8 cellular contexts compared by ENCODE assay signal in genomic region chr19:15466851-15467733, GRCh38. TPM values are rescaled to one million over a fixed set of nuclear protein-coding genes. Genes with fewer than 3 reads are reported as not detected.
DNase-seq lines count a peak whose midpoint lies in the region; ATAC-seq and TF ChIP-seq lines count a peak whose summit lies in the region.

No MANE protein-coding gene starts in this region.

- H3K4me2 ChIP-seq in SK-N-SH = peak overlapping the region; percentile 14

- H3K9me3 ChIP-seq in SK-N-SH = no peaks in the 10 kb centered on the region
- H3K9me3 ChIP-seq in body of pancreas = no peaks in the 10 kb centered on the region

- intact Hi-C loops in body of pancreas (cut with DNase I) = no loop called here

- ATAC-seq in GM18498 (IDR thresholded peaks at IDR 0.05; ENCODE audit: unreplicated experiment) = peak; percentile 70
- peak; percentile 61 for ATAC-seq in HG02759 (IDR thresholded peaks at IDR 0.05; ENCODE audit: unreplicated experiment)
- ATAC-seq in stimulated activated memory B cell treated with anti-CD40 and anti-IgM and Interleukin-4, amounts not matched to agents 10 μg/mL and 1 μg/mL and 100 μg/mL, for 72 hours = peak; percentile 62
- ATAC-seq in body of pancreas = no peak

- no peaks in the 10 kb centered on the region for H4K20me1 ChIP-seq in SK-N-SH (ENCODE audit: insufficient read depth)

- H3K79me2 ChIP-seq in SK-N-SH (ENCODE audit: insufficient read depth) = no peaks in the 10 kb centered on the region

- peaks cover 60% of the 10 kb centered on the region for H3K4me1 Mint-ChIP-seq in stimulated activated memory B cell treated with anti-CD40 and anti-IgM and Interleukin-4, amounts not matched to agents 10 μg/mL and 1 μg/mL and 100 μg/mL, for 72 hours

- H2AFZ ChIP-seq in SK-N-SH (ENCODE audit: low read depth) = no peak overlapping the region

- TF ChIP-seq POLR2A in body of pancreas (IDR thresholded peaks at IDR 0.05) = no peak

- in situ Hi-C loops in brain microvascular endothelial cell (cut with HindIII; ENCODE audit: low pct_ligation_motif_present, low sequenced_read_pairs) = no loop called here

- H3K9ac ChIP-seq in SK-N-SH = no peak overlapping the region

- H3K9me3 Mint-ChIP-seq in stimulated activated memory B cell treated with anti-CD40 and anti-IgM and Interleukin-4, amounts not matched to agents 10 μg/mL and 1 μg/mL and 100 μg/mL, for 72 hours = no peaks in the 10 kb centered on the region

- peaks cover 6% of the 10 kb centered on the region for H3K36me3 Mint-ChIP-seq in stimulated activated memory B cell treated with anti-CD40 and anti-IgM and Interleukin-4, amounts not matched to agents 10 μg/mL and 1 μg/mL and 100 μg/mL, for 72 hours

- H3K36me3 ChIP-seq in SK-N-SH (replicated peaks in 1 of 2; ENCODE audit: control insufficient read depth in 1 of 2, insufficient read depth in 2 of 2, low read length in 1 of 2) (no peaks in the 10 kb centered on the region), brain microvascular endothelial cell (replicated peaks) (no peaks in the 10 kb centered on the region), body of pancreas (replicated peaks in 1 of 2; ENCODE audit: insufficient read depth in 1 of 2, low read depth in 2 of 2) (no peaks in the 10 kb centered on the region)

- H3K4me1 ChIP-seq in SK-N-SH (ENCODE audit: control insufficient read depth in 1 of 2, insufficient read depth in 2 of 2, low read depth in 1 of 2, low read length in 1 of 2) (no peaks in the 10 kb centered on the region), body of pancreas (peaks cover 8% of the 10 kb centered on the region)

- TF ChIP-seq RAD21 in SK-N-SH (IDR thresholded peaks at IDR 0.05; ENCODE audit: low read length) = no peak

- 13% methylated on average over 8 of the region's 8 CpGs for WGBS in SK-N-SH (ENCODE audit: low lambda C conversion rate)
- 29 to 46% methylated on average over 8 of the region's 8 CpGs for WGBS in body of pancreas, 2 donors

- no peak overlapping the region for H3K4me3 ChIP-seq in SK-N-SH (ENCODE audit: low read depth in 2 of 2, low read length in 1 of 2)
- H3K4me3 ChIP-seq in brain microvascular endothelial cell (ENCODE audit: low read depth, low read length) = no peak overlapping the region
- H3K4me3 ChIP-seq in body of pancreas = no peak overlapping the region

- TF ChIP-seq EP300 in SK-N-SH (IDR thresholded peaks at IDR 0.05; ENCODE audit: borderline replicate concordance in 1 of 2, low read depth in 1 of 2, low read length in 1 of 2) = no peak

- H3K9me2 ChIP-seq in SK-N-SH = no peaks in the 10 kb centered on the region

- CTCF ChIA-PET in SK-N-SH (lab: Yijun Ruan, JAX) = interaction anchor here (0.7 to 1.5 kb wide), 2 partner anchors 12 to 48 kb away, joined by 3 to 5 read pairs; partner anchors contain the start of gene AKAP8L

- no peak for TF ChIP-seq CTCF in SK-N-SH (IDR thresholded peaks at IDR 0.05)
- no peak for TF ChIP-seq CTCF in brain microvascular endothelial cell (IDR thresholded peaks at IDR 0.05; ENCODE audit: low read depth, low read length, missing control alignments)
- no peak for TF ChIP-seq CTCF in body of pancreas (IDR thresholded peaks at IDR 0.05)

- peaks cover 39% of the 10 kb centered on the region for H3K27me3 Mint-ChIP-seq in stimulated activated memory B cell treated with anti-CD40 and anti-IgM and Interleukin-4, amounts not matched to agents 10 μg/mL and 1 μg/mL and 100 μg/mL, for 72 hours

- no peak overlapping the region for H3K27ac ChIP-seq in SK-N-SH (ENCODE audit: low read depth in 2 of 2, low read length in 1 of 2)
- peak overlapping the region; percentile 35 for H3K27ac ChIP-seq in brain microvascular endothelial cell
- H3K27ac ChIP-seq in body of pancreas = no peak overlapping the region

- H3K27me3 ChIP-seq in SK-N-SH (ENCODE audit: insufficient read depth) = peaks cover 24% of the 10 kb centered on the region
- H3K27me3 ChIP-seq in brain microvascular endothelial cell (replicated peaks) = peaks cover 9% of the 10 kb centered on the region
- peaks cover 0 to 24% of the 10 kb centered on the region in 2 donors for H3K27me3 ChIP-seq in body of pancreas

- peak overlapping the region; percentile 36 for H3K27ac Mint-ChIP-seq in stimulated activated memory B cell treated with anti-CD40 and anti-IgM and Interleukin-4, amounts not matched to agents 10 μg/mL and 1 μg/mL and 100 μg/mL, for 72 hours

- DNase-seq in SK-N-SH (no peak), brain microvascular endothelial cell (peak; percentile 54), occipital lobe (lab: John Stamatoyannopoulos, UW) (no peak), glomerular visceral epithelial cell (ENCODE audit: extremely low spot score) (no peak), body of pancreas (no peak)

- peak overlapping the region; percentile 23 for H3K4me3 Mint-ChIP-seq in stimulated activated memory B cell treated with anti-CD40 and anti-IgM and Interleukin-4, amounts not matched to agents 10 μg/mL and 1 μg/mL and 100 μg/mL, for 72 hours

- POLR2A ChIA-PET in SK-N-SH (lab: Yijun Ruan, JAX) = no interaction called here

- H3F3A ChIP-seq in SK-N-SH (replicated peaks; ENCODE audit: insufficient read depth) = peaks cover 8% of the 10 kb centered on the region

TF ChIP-seq in SK-N-SH, 30 proteins besides CTCF, POLR2A, EP300 and RAD21:
- TF ChIP-seq TCF12 (IDR thresholded peaks at IDR 0.05) (peak; percentile 20; the same call in 1 of the 2 replicates), FOXJ3 (CRISPR knock-in tag; IDR thresholded peaks at IDR 0.05) (no peak)

RNA-seq across cellular contexts. Expression of gene RASAL3, which starts 2.7 kb away (rescaled TPM):
- polyA plus RNA-seq in SK-N-SH (2012; rRNA removed) = 0.02 TPM in 2 replicates
- 0.01 and 0.04 TPM in 2 replicates for polyA plus RNA-seq in SK-N-SH (2012; cell fraction: cytosol; rRNA removed)
- 0.05 and 0.28 TPM in 2 replicates for polyA plus RNA-seq in SK-N-SH (2012; cell fraction: nucleus; rRNA removed)
- total RNA-seq in occipital lobe (0.47 TPM), body of pancreas (1 to 10 TPM; 2.6 to 3.6 TPM)

RNA-seq across cellular contexts. Expression of gene PGLYRP2, which starts 12.2 kb away (rescaled TPM):
- polyA plus RNA-seq in SK-N-SH (2012; rRNA removed) = not detected in 2 replicates
- not detected in 2 replicates for polyA plus RNA-seq in SK-N-SH (2012; cell fraction: cytosol; rRNA removed)
- polyA plus RNA-seq in SK-N-SH (2012; cell fraction: nucleus; rRNA removed) = not detected in 2 replicates
- not detected for total RNA-seq in occipital lobe
- total RNA-seq in body of pancreas = not detected

RNA-seq across cellular contexts. Expression of gene WIZ, which starts 17.3 kb away (rescaled TPM):
- 9.9 and 15.5 TPM in 2 replicates for polyA plus RNA-seq in SK-N-SH (2012; rRNA removed)
- 7.7 and 13.6 TPM in 2 replicates for polyA plus RNA-seq in SK-N-SH (2012; cell fraction: cytosol; rRNA removed)
- polyA plus RNA-seq in SK-N-SH (2012; cell fraction: nucleus; rRNA removed) = 34.3 and 54.6 TPM in 2 replicates
- total RNA-seq in occipital lobe (11.1 TPM), body of pancreas (100 to 1,000 TPM in 1 of 2 donors, 10 to 100 TPM in 1; 16.1 to 111 TPM)

RNA-seq across cellular contexts. Expression of gene CYP4F22, which starts 41.2 kb away (rescaled TPM):
- not detected in 2 replicates for polyA plus RNA-seq in SK-N-SH (2012; rRNA removed)
- polyA plus RNA-seq in SK-N-SH (2012; cell fraction: cytosol; rRNA removed) = not detected in 2 replicates
- polyA plus RNA-seq in SK-N-SH (2012; cell fraction: nucleus; rRNA removed) = not detected in 2 replicates
- total RNA-seq in occipital lobe (not detected), body of pancreas (not detected)

RNA-seq across cellular contexts. Expression of gene AKAP8L, which starts 48.3 kb away (rescaled TPM):
- 44.7 and 46.1 TPM in 2 replicates for polyA plus RNA-seq in SK-N-SH (2012; rRNA removed)
- polyA plus RNA-seq in SK-N-SH (2012; cell fraction: cytosol; rRNA removed) = 17.5 and 18.8 TPM in 2 replicates
- polyA plus RNA-seq in SK-N-SH (2012; cell fraction: nucleus; rRNA removed) = 219 and 280 TPM in 2 replicates
- total RNA-seq in occipital lobe (59.6 TPM), body of pancreas (100 to 1,000 TPM; 147 to 196 TPM)
